Comparison of ENCODE assay signal across 1 cellular context in the genomic region with DNA sequence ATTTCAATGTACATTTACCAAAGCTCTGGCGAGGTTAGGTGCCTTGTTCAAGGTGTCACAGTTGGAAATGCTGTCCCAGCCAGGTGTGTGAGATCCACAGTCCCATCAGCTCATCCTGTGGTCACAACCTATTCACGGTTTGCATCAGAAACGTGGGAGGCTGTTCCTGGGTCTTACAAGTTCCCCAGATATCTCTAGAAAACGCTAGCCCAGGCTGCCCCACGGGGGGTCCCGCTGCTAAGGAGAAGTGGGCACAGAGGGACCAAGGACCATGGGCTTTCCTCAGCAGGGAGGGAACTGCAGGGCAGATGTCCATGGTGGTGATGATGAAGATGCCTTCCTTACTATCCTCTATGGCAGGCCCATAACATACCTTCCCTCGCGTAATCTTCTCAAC.
TF ChIP-seq lines count a peak whose summit lies in the region.

No MANE protein-coding gene starts in this region.

TF ChIP-seq in IMR-90, 13 proteins besides CTCF, POLR2A, EP300 and RAD21 (continued from another document):
- TF ChIP-seq MAFK (IDR thresholded peaks at IDR 0.05; ENCODE audit: low read depth, low read length), result no peak
- TF ChIP-seq NFE2L2 (IDR thresholded peaks at IDR 0.05; ENCODE audit: low read depth, low read length), result no peak
- TF ChIP-seq MAZ (IDR thresholded peaks at IDR 0.05; ENCODE audit: borderline replicate concordance, low read depth, low read length), result no peak
- TF ChIP-seq, protein P1, sequence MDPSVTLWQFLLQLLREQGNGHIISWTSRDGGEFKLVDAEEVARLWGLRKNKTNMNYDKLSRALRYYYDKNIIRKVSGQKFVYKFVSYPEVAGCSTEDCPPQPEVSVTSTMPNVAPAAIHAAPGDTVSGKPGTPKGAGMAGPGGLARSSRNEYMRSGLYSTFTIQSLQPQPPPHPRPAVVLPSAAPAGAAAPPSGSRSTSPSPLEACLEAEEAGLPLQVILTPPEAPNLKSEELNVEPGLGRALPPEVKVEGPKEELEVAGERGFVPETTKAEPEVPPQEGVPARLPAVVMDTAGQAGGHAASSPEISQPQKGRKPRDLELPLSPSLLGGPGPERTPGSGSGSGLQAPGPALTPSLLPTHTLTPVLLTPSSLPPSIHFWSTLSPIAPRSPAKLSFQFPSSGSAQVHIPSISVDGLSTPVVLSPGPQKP (IDR thresholded peaks at IDR 0.05; ENCODE audit: borderline replicate concordance, low read depth, low read length), result no peak
- no peak for TF ChIP-seq MXI1 (IDR thresholded peaks at IDR 0.05; ENCODE audit: borderline replicate concordance, low read depth, low read length)
- TF ChIP-seq BHLHE40 (IDR thresholded peaks at IDR 0.05; ENCODE audit: low read depth, low read length), result no peak
TF ChIP-seq in IMR-90: peak in this region for 0.
